ENCODE assay signal across 9 cellular contexts in the genomic region with DNA sequence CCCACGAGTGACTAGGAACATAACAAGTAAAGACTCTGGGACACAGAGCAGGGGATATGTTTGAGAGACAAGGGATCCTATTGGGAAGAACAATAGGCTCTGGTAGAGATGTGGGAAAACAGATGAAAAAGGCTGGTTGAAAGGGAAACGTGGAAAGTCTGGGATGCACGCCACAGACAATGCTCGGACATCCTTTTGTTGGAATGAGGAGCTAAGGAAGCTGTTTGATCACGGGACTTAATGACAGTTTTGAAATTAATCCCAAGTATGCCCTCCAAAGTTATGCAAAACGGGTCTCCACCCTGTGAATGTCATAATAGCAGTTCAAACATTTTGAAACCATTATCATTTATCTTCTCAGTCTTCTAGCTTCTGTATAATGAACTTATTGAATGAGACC. TPM values are rescaled to one million over a fixed set of nuclear protein-coding genes. Genes with fewer than 3 reads are reported as not detected.
"Had no signal": no experiment of that assay in that cellular context is flagged by ENCODE, and none has a peak within 500 bp of the region (broad histone marks: within the 10 kb centered on the region; RNA-seq: fewer than 3 reads in every experiment).

No MANE protein-coding gene starts in this region.

- H3K27ac ChIP-seq: HL-60 had no signal

- DNase-seq: H7, HFFc6, KBM-7 had no signal

- H3K4me1 ChIP-seq: HAP-1 had no signal

- ATAC-seq: GM23338, HCT116, HepG2 had no signal

- H3K9me3 ChIP-seq: HAP-1 had no signal

- H3K4me2 ChIP-seq: GM23338 had no signal

- H3K36me3 ChIP-seq: HAP-1 had no signal

- H2AFZ ChIP-seq: GM23338 had no signal

- H3K4me3 ChIP-seq: GM23338, HAP-1 had no signal

RNA-seq across cellular contexts. Expression of gene ANO2, which starts 31.7 kb away (rescaled TPM):
- total RNA-seq: HepG2 had no signal
- polyA plus RNA-seq: IgD-negative memory B cell had no signal
